In genomic region chr17:35372846-35373531, GRCh38 we compare ENCODE assay signal across 8 cellular contexts. TPM values are rescaled to one million over a fixed set of nuclear protein-coding genes. Genes with fewer than 3 reads are reported as not detected.
A peak's percentile ranks its signal among the peaks of the same experiment; 100 is the strongest.
DNase-seq lines count a peak whose midpoint lies in the region; ATAC-seq, FAIRE-seq and TF ChIP-seq lines count a peak whose summit lies in the region.

No MANE protein-coding gene starts in this region.

- ATAC-seq in HG03196 (IDR thresholded peaks at IDR 0.05; ENCODE audit: unreplicated experiment): peak; percentile 7
- peak; percentile 38 for ATAC-seq in upper lobe of right lung

- H3K36me3 ChIP-seq in upper lobe of right lung: no peaks in the 10 kb centered on the region

- H3K4me3 ChIP-seq in GM08714 (ENCODE audit: low read length): peak overlapping the region; percentile 67
- H3K4me3 ChIP-seq in upper lobe of right lung: peak overlapping the region; percentile 66

- no peak for FAIRE-seq in frontal cortex (lab: Jason Lieb, UNC)

- intact Hi-C loops in upper lobe of right lung (cut with DNase I): no loop called here

- DNase-seq in T-helper 2 cell (peak in 3 of 5 experiments; percentile 16 to 49 (median 34)), myocyte (ENCODE audit: low read depth) (peak; percentile 73), upper lobe of right lung (peak; percentile 69), frontal cortex (ENCODE audit: low spot score in 2 of 2) (no peak), occipital lobe (lab: John Stamatoyannopoulos, UW) (no peak)
- peak; percentile 4 for DNase-seq in effector CD4-positive, alpha-beta T cell

- H3K27me3 ChIP-seq in upper lobe of right lung: no peaks in the 10 kb centered on the region

- H3K4me1 ChIP-seq in upper lobe of right lung: peaks cover 22% of the 10 kb centered on the region

- H3K27ac ChIP-seq in upper lobe of right lung: peak overlapping the region; percentile 94

- H3K9me3 ChIP-seq in upper lobe of right lung: no peaks in the 10 kb centered on the region

- TF ChIP-seq CTCF in upper lobe of right lung (IDR thresholded peaks at IDR 0.05): no peak

RNA-seq across cellular contexts. Expression of gene SLFN11, which starts 0.4 kb away (rescaled TPM):
- total RNA-seq in myocyte (6.5 and 15.1 TPM in 2 replicates), upper lobe of right lung (75.7 TPM), frontal cortex (2.9 TPM), occipital lobe (3.3 TPM)
- polyA plus RNA-seq in myocyte (2012): 6.0 TPM

RNA-seq across cellular contexts. Expression of gene SLFN12, which starts 59.3 kb away (rescaled TPM):
- total RNA-seq in myocyte (21.3 and 23.1 TPM in 2 replicates), upper lobe of right lung (12.4 TPM), frontal cortex (2.0 TPM), occipital lobe (4.1 TPM)
- 8.8 TPM for polyA plus RNA-seq in myocyte (2012)

Comparison
In these comparisons a context has a peak if more than half of its experiments do, and no peak if none do; other contexts are left out.
1. DNase-seq: peak in T-helper 2 cell (3 of 5), effector CD4-positive, alpha-beta T cell (single experiment), myocyte (single experiment) and upper lobe of right lung (single experiment); none in frontal cortex (0 of 2) and occipital lobe (single experiment).